In genomic region chr17:19303367-19303776, GRCh38 we compare ENCODE assay signal across 14 cellular contexts. TPM values are rescaled to one million over a fixed set of nuclear protein-coding genes. Genes with fewer than 3 reads are reported as not detected.
DNase-seq lines count a peak whose midpoint lies in the region; ATAC-seq, FAIRE-seq and TF ChIP-seq lines count a peak whose summit lies in the region.
"Had no signal": no experiment of that assay in that cellular context is flagged by ENCODE, and none has a peak within 500 bp of the region (broad histone marks: within the 10 kb centered on the region; RNA-seq: fewer than 3 reads in every experiment).

No MANE protein-coding gene starts in this region.

- ATAC-seq in memory B cell (ENCODE audit: low read depth): no peak
- ATAC-seq in HG03108 (IDR thresholded peaks at IDR 0.05; ENCODE audit: unreplicated experiment): no peak

- FAIRE-seq in HTR-8/SVneo (lab: Jason Lieb, UNC): peak; percentile 51

- H3K4me1 ChIP-seq in thyroid gland: peaks cover 31 to 65% of the 10 kb centered on the region in 2 donors

- H3K9me3 ChIP-seq in thyroid gland: no peaks in the 10 kb centered on the region
- H3K9me3 ChIP-seq: SJSA1 had no signal

- H3K27ac ChIP-seq in thyroid gland: peak overlapping the region in 2 of 3 donors; percentile 16 to 76
- H3K27ac ChIP-seq: VCaP had no signal

- no peaks in the 10 kb centered on the region for H3K36me3 ChIP-seq in thyroid gland

- H3K27me3 Mint-ChIP-seq in memory B cell: no peaks in the 10 kb centered on the region
- H3K27me3 Mint-ChIP-seq in glutamatergic neuron (ENCODE audit: unreplicated experiment): peaks cover 2% of the 10 kb centered on the region

- H3K9me3 Mint-ChIP-seq in memory B cell (no peaks in the 10 kb centered on the region), glutamatergic neuron (ENCODE audit: unreplicated experiment) (no peaks in the 10 kb centered on the region)
- H3K9me3 Mint-ChIP-seq: stimulated activated naive CD8-positive, alpha-beta T cell treated with anti-CD3 and anti-CD28 coated beads, Interleukin-15, Interleukin-2, amounts not matched to agents 100 ng/mL and 50 ng/mL, for 24 hours had no signal

- DNase-seq in HTR-8/SVneo (ENCODE audit: insufficient read length, low spot score): no peak
- peak; percentile 17 for DNase-seq in astrocyte of the hippocampus (ENCODE audit: low read depth, low spot score)
- no peak for DNase-seq in memory B cell (ENCODE audit: low spot score in 2 of 2)
- DNase-seq in thyroid gland: no peak
- DNase-seq in glutamatergic neuron: no peak
- DNase-seq in NCI-H146 (lab: John Stamatoyannopoulos, UW): no peak
- DNase-seq: NCI-H1417; NCI-H748 treated with DMSO at 0.1 percent for 48 hours; stimulated activated CD4-positive, alpha-beta T cell treated with anti-CD3 and anti-CD28 coated beads, Interleukin-4, amount 100 ng/mL, for 1 hour had no signal

- H3K4me1 Mint-ChIP-seq in memory B cell (peaks cover 45% of the 10 kb centered on the region), glutamatergic neuron (ENCODE audit: low read depth, unreplicated experiment) (no peaks in the 10 kb centered on the region)

- H3K4me3 ChIP-seq in thyroid gland (replicated peaks in 1 of 3): no peak overlapping the region
- H3K4me3 ChIP-seq: SJSA1 had no signal

- H3K27ac Mint-ChIP-seq in memory B cell: peak overlapping the region; percentile 82
- H3K27ac Mint-ChIP-seq in glutamatergic neuron (ENCODE audit: unreplicated experiment): no peak overlapping the region
- H3K27ac Mint-ChIP-seq: activated naive CD8-positive, alpha-beta T cell; stimulated activated naive CD8-positive, alpha-beta T cell treated with anti-CD3 and anti-CD28 coated beads, Interleukin-15, Interleukin-2, amounts not matched to agents 100 ng/mL and 50 ng/mL, for 24 hours had no signal

- no peak for TF ChIP-seq POLR2A in thyroid gland (IDR thresholded peaks at IDR 0.05)

- no peaks in the 10 kb centered on the region for H3K27me3 ChIP-seq in thyroid gland
- H3K27me3 ChIP-seq: SJSA1 had no signal

- intact Hi-C loops in thyroid gland (cut with DNase I): no loop called here

- 82 to 88% methylated on average over 9 of the region's 9 CpGs for WGBS in thyroid gland, 2 donors

- H3K4me3 Mint-ChIP-seq in memory B cell: no peak overlapping the region
- no peak overlapping the region for H3K4me3 Mint-ChIP-seq in glutamatergic neuron (ENCODE audit: unreplicated experiment)
- H3K4me3 Mint-ChIP-seq: activated naive CD8-positive, alpha-beta T cell; stimulated activated naive CD8-positive, alpha-beta T cell treated with anti-CD3 and anti-CD28 coated beads, Interleukin-15, Interleukin-2, amounts not matched to agents 100 ng/mL and 50 ng/mL, for 24 hours had no signal

- H3K36me3 Mint-ChIP-seq in memory B cell: peaks cover 1% of the 10 kb centered on the region
- H3K36me3 Mint-ChIP-seq in glutamatergic neuron (ENCODE audit: unreplicated experiment): no peaks in the 10 kb centered on the region

- TF ChIP-seq CTCF in thyroid gland (IDR thresholded peaks at IDR 0.05) (no peak), glutamatergic neuron (IDR thresholded peaks at IDR 0.05; ENCODE audit: partially characterized antibody, unreplicated experiment) (no peak)

RNA-seq across cellular contexts. Expression of gene B9D1, which starts 59.2 kb away (rescaled TPM):
- total RNA-seq in thyroid gland: 100 to 1,000 TPM in 2 of 4 donors, 10 to 100 TPM in 2; 45.0 to 104 (median 90.3) TPM
- 7.8 TPM for total RNA-seq in glutamatergic neuron (ENCODE audit: unreplicated experiment)
